In the genomic region with DNA sequence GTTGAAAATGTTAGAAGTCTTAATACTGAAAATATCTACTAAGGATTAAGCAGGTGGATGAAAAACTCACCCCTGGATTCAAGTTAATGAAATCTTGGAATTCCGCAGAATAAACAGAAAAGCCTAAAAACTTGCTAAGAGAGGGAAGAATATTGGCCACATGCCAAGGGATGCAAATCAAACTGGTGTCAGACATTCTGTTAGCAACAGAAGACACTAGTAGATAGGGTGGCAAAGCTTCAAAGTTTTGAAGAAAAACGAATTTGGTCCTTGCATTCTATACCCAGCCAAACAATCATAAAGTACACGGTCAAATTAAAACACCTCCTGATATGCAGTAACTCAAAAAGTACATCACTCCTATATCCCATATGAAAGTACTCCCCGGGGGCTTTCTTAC, we compare ENCODE assay signal across 17 cellular contexts.
"Had no signal": no experiment of that assay in that cellular context is flagged by ENCODE, and none has a peak within 500 bp of the region (broad histone marks: within the 10 kb centered on the region; RNA-seq: fewer than 3 reads in every experiment).

No MANE protein-coding gene starts in this region.

- H3K27ac ChIP-seq: KMS-11, RWPE1 had no signal

- DNase-seq: IMR-90, Kasumi-1, MM.1S, NCI-H1092 treated with DMSO at 0.1 percent for 48 hours, NCI-H1436, NCI-H187, NCI-H2029, NCI-H2081 treated with DMSO at 0.1 percent for 48 hours, NCI-H2227 treated with DMSO at 0.1 percent for 48 hours, NCI-H524, NCI-H69, NCI-H774, SHP77, T-helper 1 cell had no signal

- H3K4me2 ChIP-seq: KMS-11 had no signal

- H3K9ac ChIP-seq: KMS-11 had no signal

- ATAC-seq: Panc1 had no signal
